ENCODE assay signal across 8 cellular contexts in genomic region chr2:171433763-171434670, GRCh38. TPM values are rescaled to one million over a fixed set of nuclear protein-coding genes. Genes with fewer than 3 reads are reported as not detected.
DNase-seq lines count a peak whose midpoint lies in the region; ATAC-seq and TF ChIP-seq lines count a peak whose summit lies in the region.

DCAF17 (plus strand) TSS chr2:171434226; CDS start chr2:171434578, 352 bp downstream.
METTL8 (minus strand) TSS chr2:171433990; CDS start chr2:171392185, 41,805 bp downstream.

- H3K36me3 ChIP-seq in IMR-90 (ENCODE audit: control insufficient read depth, insufficient read depth, low read length) (0 out of 2 replicates have a peak, but pooled peaks cover 1% of the 10 kb centered on the region), mucosa of rectum (ENCODE audit: control insufficient read depth in 2 of 2, insufficient read depth in 2 of 2, low read length in 2 of 2) (peaks cover 9 to 11% of the 10 kb centered on the region in 2 donors)

- peak within 1 kb of the TSS; percentile 93 for H3K23ac ChIP-seq in IMR-90 (ENCODE audit: low read depth, low read length)

- dilution Hi-C loops in IMR-90 (cut with HindIII; ENCODE audit: low sequenced_read_pairs, unreplicated experiment), result no loop called here

- peak within 1 kb of the TSS; percentile 86 for H3K4me2 ChIP-seq in IMR-90 (ENCODE audit: low read depth, low read length)

- TSS peak; percentile 45 for BruUV-seq in IMR-90 (replicated peaks; lab: Mats Ljungman, UMichigan)

- H3K14ac ChIP-seq in IMR-90 (replicated peaks; ENCODE audit: low read depth, low read length), result peak within 1 kb of the TSS; percentile 88

- H3K27me3 ChIP-seq in IMR-90 (ENCODE audit: control insufficient read depth, insufficient read depth, low read length) (no peaks in the 10 kb centered on the region), mucosa of rectum (ENCODE audit: control insufficient read depth in 2 of 2, insufficient read depth in 2 of 2, low read length in 2 of 2) (no peaks in the 10 kb centered on the region)

- peaks cover 9% of the 10 kb centered on the region for H3K4me1 ChIP-seq in IMR-90 (ENCODE audit: control insufficient read depth, insufficient read depth, low read length)
- peaks cover 16 to 17% of the 10 kb centered on the region in 2 donors for H3K4me1 ChIP-seq in mucosa of rectum (ENCODE audit: control insufficient read depth in 2 of 2, insufficient read depth in 2 of 2, low read length in 2 of 2)

- WGBS in IMR-90 (ENCODE audit: extremely low coverage in 2 of 2, insufficient read length in 1 of 2), 2 experiments, result 0% methylated on average over 19 of the region's 87 CpGs; no CpG with 5 or more reads in 1 of the 2 experiments

- in situ Hi-C loops in IMR-90 (cut with MboI; ENCODE audit: low sequenced_read_pairs), result no loop called here

- H2BK120ac ChIP-seq in IMR-90 (ENCODE audit: low read depth, low read length), result peak within 1 kb of the TSS; percentile 74

- POLR2A ChIA-PET in IMR-90 (lab: Charles Lee; ENCODE audit: unreplicated experiment), result no interaction called here

- H3K9ac ChIP-seq in IMR-90 (ENCODE audit: low read depth, low read length) (peak within 1 kb of the TSS; percentile 84), mucosa of rectum (ENCODE audit: low read depth in 1 of 2, low read length in 2 of 2) (peak within 1 kb of the TSS; percentile 89 to 96)

- intact Hi-C loops in IMR-90 (cut with micrococcal nuclease), result loop anchor here (1.0 to 2.0 kb wide), 3 partner anchors 89 to 461 kb away; partner anchors contain the start of genes CYBRD1 and TLK1

- peak within 1 kb of the TSS; percentile 74 for H2BK5ac ChIP-seq in IMR-90 (ENCODE audit: low read depth, low read length, poor library complexity, severe bottlenecking)

- peak; percentile 91 for DNase-seq in DMS153 treated with DMSO at 0.1 percent for 48 hours (lab: John Stamatoyannopoulos, UW; ENCODE audit: unreplicated experiment)
- DNase-seq in IMR-90, result peak; percentile 94
- DNase-seq in OCI-M2 (lab: John Stamatoyannopoulos, UW; ENCODE audit: unreplicated experiment), result peak; percentile 76
- DNase-seq in activated T-cell treated with anti-CD3 and anti-CD28 coated beads for 48 hours (ENCODE audit: low read depth), result peak; percentile 96
- DNase-seq in epithelial cell of proximal tubule (ENCODE audit: low read depth), result no peak
- peak; percentile 94 for DNase-seq in stimulated activated CD8-positive, alpha-beta memory T cell treated with anti-CD3 and anti-CD28 coated beads, Interleukin-4, amount 100 ng/mL, for 48 hours

- peaks cover 26 to 42% of the 10 kb centered on the region in 2 experiments for H3K79me1 ChIP-seq in IMR-90 (ENCODE audit: low read depth in 1 of 2, low read length in 2 of 2)

- TF ChIP-seq POLR2A in IMR-90 (IDR thresholded peaks at IDR 0.05; ENCODE audit: low read depth, low read length), result peak; percentile 55; the same call in 1 of the 2 replicates

- H3K9me1 ChIP-seq in IMR-90 (ENCODE audit: insufficient read depth, low read length), result peaks cover 11% of the 10 kb centered on the region

- peak within 1 kb of the TSS; percentile 41 for H4K5ac ChIP-seq in IMR-90 (ENCODE audit: low read depth, low read length)

- H4K8ac ChIP-seq in IMR-90 (ENCODE audit: low read depth in 2 of 2, low read length in 2 of 2), result peak within 1 kb of the TSS; percentile 89

- CTCF ChIA-PET in IMR-90 (lab: Yijun Ruan, JAX), result interaction anchor here (0.8 to 1.0 kb wide), 2 partner anchors 15 to 18 kb away, joined by 3 to 4 read pairs; no protein-coding TSS in a partner anchor

- H2AK9ac ChIP-seq in IMR-90 (replicated peaks; ENCODE audit: low read depth, low read length, poor library complexity), result peak within 1 kb of the TSS; percentile 98

- no peak for TF ChIP-seq RAD21 in IMR-90 (IDR thresholded peaks at IDR 0.05; ENCODE audit: low read length)

- H3K4me3 ChIP-seq in IMR-90 (ENCODE audit: insufficient read depth, low read depth, low read length) (peak within 1 kb of the TSS; percentile 93), epithelial cell of proximal tubule (ENCODE audit: low read depth, low read length) (peak within 1 kb of the TSS; percentile 84), mucosa of rectum (ENCODE audit: low read length in 2 of 2) (peak within 1 kb of the TSS; percentile 91 to 94)

- peak within 1 kb of the TSS; percentile 90 for H3K4ac ChIP-seq in IMR-90 (ENCODE audit: low read depth, low read length)

- H2AK5ac ChIP-seq in IMR-90 (ENCODE audit: low read depth, low read length), result peak within 1 kb of the TSS; percentile 94

- H2AFZ ChIP-seq in IMR-90 (replicated peaks; ENCODE audit: low read length, poor library complexity), result peak within 1 kb of the TSS; percentile 99

- H2BK20ac ChIP-seq in IMR-90 (ENCODE audit: low read depth, low read length), result peak within 1 kb of the TSS; percentile 59

- peak; percentile 95 for ATAC-seq in GM21528 (IDR thresholded peaks at IDR 0.05; ENCODE audit: low FRiP score, unreplicated experiment)
- peak; percentile 98 for ATAC-seq in IMR-90 (ENCODE audit: low read depth)

- H3K18ac ChIP-seq in IMR-90 (ENCODE audit: low read depth, low read length), result peak within 1 kb of the TSS; percentile 43

- H3K27ac ChIP-seq in IMR-90 (ENCODE audit: insufficient read depth, low read length), result peak within 1 kb of the TSS; percentile 81
- H3K27ac ChIP-seq in mucosa of rectum (ENCODE audit: low read depth in 2 of 2, low read length in 2 of 2), result peak within 1 kb of the TSS; percentile 98 to 99

- no peaks in the 10 kb centered on the region; the same call in 1 of the 2 replicates for H4K20me1 ChIP-seq in IMR-90 (ENCODE audit: insufficient read depth, low read length)

- 0 out of 2 replicates have a peak, but pooled peaks have one; percentile 5 for TF ChIP-seq CTCF in IMR-90 (conservative IDR thresholded peaks at IDR 0.05; ENCODE audit: low read depth, low read length)
- peak; percentile 30 for TF ChIP-seq CTCF in epithelial cell of proximal tubule (conservative IDR thresholded peaks at IDR 0.05; ENCODE audit: low read depth, low read length)

- no peaks in the 10 kb centered on the region for H3K9me3 ChIP-seq in IMR-90 (ENCODE audit: control insufficient read depth, insufficient read depth, low read length)
- no peaks in the 10 kb centered on the region for H3K9me3 ChIP-seq in mucosa of rectum (ENCODE audit: control insufficient read depth in 2 of 2, low read length in 2 of 2)

- peak within 1 kb of the TSS; percentile 66 for H3K56ac ChIP-seq in IMR-90 (ENCODE audit: extremely low read depth, insufficient read depth, low read length)

- H2BK15ac ChIP-seq in IMR-90 (ENCODE audit: low read depth, low read length), result peak within 1 kb of the TSS; percentile 87; the same call in 2 of the 3 replicates

- peak within 1 kb of the TSS; percentile 76 for H4K91ac ChIP-seq in IMR-90 (ENCODE audit: insufficient read depth, low read depth, low read length)

TF ChIP-seq in IMR-90, 13 proteins besides CTCF, POLR2A, EP300 and RAD21:
- TF ChIP-seq CHD1 (IDR thresholded peaks at IDR 0.05; ENCODE audit: low read depth, low read length), result no peak
- no peak for TF ChIP-seq RCOR1 (IDR thresholded peaks at IDR 0.05; ENCODE audit: insufficient replicate concordance, low read length)
- TF ChIP-seq MAZ (IDR thresholded peaks at IDR 0.05; ENCODE audit: borderline replicate concordance, low read depth, low read length), result peak; percentile 80; the same call in 1 of the 2 replicates
- TF ChIP-seq RFX5 (IDR thresholded peaks at IDR 0.05; ENCODE audit: low read depth, low read length), result no peak
- TF ChIP-seq FOS (IDR thresholded peaks at IDR 0.05; ENCODE audit: low read depth, low read length), result no peak
- TF ChIP-seq USF2 (IDR thresholded peaks at IDR 0.05; ENCODE audit: low read depth, low read length), result peak; percentile 32; the same call in 1 of the 2 replicates
- TF ChIP-seq MAFK (IDR thresholded peaks at IDR 0.05; ENCODE audit: low read depth, low read length), result no peak
- peak; percentile 87; the same call in 1 of the 2 replicates for TF ChIP-seq MXI1 (IDR thresholded peaks at IDR 0.05; ENCODE audit: borderline replicate concordance, low read depth, low read length)
- TF ChIP-seq BHLHE40 (IDR thresholded peaks at IDR 0.05; ENCODE audit: low read depth, low read length), result 0 out of 2 replicates have a peak, but pooled peaks have one; percentile 39
- TF ChIP-seq SMC3 (IDR thresholded peaks at IDR 0.05; ENCODE audit: low read depth, low read length), result no peak
TF ChIP-seq in IMR-90: peak in this region for 4.

RNA-seq across cellular contexts. Expression of gene DCAF17, which starts in this region (rescaled TPM):
- total RNA-seq in IMR-90 (2012; rRNA removed) (13.1 and 22.8 TPM in 2 replicates), epithelial cell of proximal tubule (8.0 and 11.5 TPM in 2 replicates)
- 5.0 and 6.7 TPM in 2 replicates for polyA plus RNA-seq in IMR-90 (2012; rRNA removed)
- polyA plus RNA-seq in IMR-90 (2012; cell fraction: cytosol; rRNA removed), result 0.98 and 1.5 TPM in 2 replicates
- polyA plus RNA-seq in IMR-90 (2012; cell fraction: nucleus; rRNA removed; ENCODE audit: low replicate concordance), result 1.9 and 10.9 TPM in 2 replicates

RNA-seq across cellular contexts. Expression of gene METTL8, which starts in this region (rescaled TPM):
- total RNA-seq in IMR-90 (2012; rRNA removed) (10.6 and 20.0 TPM in 2 replicates), epithelial cell of proximal tubule (31.5 and 34.7 TPM in 2 replicates)
- polyA plus RNA-seq in IMR-90 (2012; rRNA removed), result 6.4 and 6.9 TPM in 2 replicates
- 2.0 and 4.4 TPM in 2 replicates for polyA plus RNA-seq in IMR-90 (2012; cell fraction: cytosol; rRNA removed)
- polyA plus RNA-seq in IMR-90 (2012; cell fraction: nucleus; rRNA removed; ENCODE audit: low replicate concordance), result 1.8 and 5.5 TPM in 2 replicates
